Comparison of ENCODE assay signal across 10 cellular contexts in genomic region chr9:92146610-92147009, GRCh38. TPM values are rescaled to one million over a fixed set of nuclear protein-coding genes. Genes with fewer than 3 reads are reported as not detected.
DNase-seq lines count a peak whose midpoint lies in the region; ATAC-seq and TF ChIP-seq lines count a peak whose summit lies in the region.
"Had no signal": no experiment of that assay in that cellular context is flagged by ENCODE, and none has a peak within 500 bp of the region (broad histone marks: within the 10 kb centered on the region; RNA-seq: fewer than 3 reads in every experiment).

No MANE protein-coding gene starts in this region.

- no peak overlapping the region for H3K9ac ChIP-seq in rectal smooth muscle tissue (ENCODE audit: low read length)

- H3K27me3 Mint-ChIP-seq in activated T-cell treated with anti-CD3 and anti-CD28 coated beads, Interleukin-2, amount 50 U/mL, for 4 hours (ENCODE audit: low read depth), result peaks cover 41% of the 10 kb centered on the region
- peaks cover 42% of the 10 kb centered on the region for H3K27me3 Mint-ChIP-seq in activated naive CD8-positive, alpha-beta T cell treated with anti-CD3 and anti-CD28 coated beads, Interleukin-2, amount 50 U/mL, for 24 hours

- ATAC-seq in SK-N-SH treated with all-trans-retinoic acid at 6 μM for 48 hours, result peak; percentile 34; the same call in 2 of the 3 replicates
- ATAC-seq in foreskin keratinocyte, result no peak
- no peak for ATAC-seq in activated T-cell treated with anti-CD3 and anti-CD28 coated beads, Interleukin-2, amount 50 U/mL, for 4 hours
- no peak for ATAC-seq in activated naive CD8-positive, alpha-beta T cell treated with anti-CD3 and anti-CD28 coated beads, Interleukin-2, amount 50 U/mL, for 24 hours
- ATAC-seq in HG03457 (IDR thresholded peaks at IDR 0.05; ENCODE audit: unreplicated experiment), result no peak

- H3K4me1 Mint-ChIP-seq in activated T-cell treated with anti-CD3 and anti-CD28 coated beads, Interleukin-2, amount 50 U/mL, for 4 hours (ENCODE audit: low read depth), result peaks cover under 1% of the 10 kb centered on the region
- peaks cover under 1% of the 10 kb centered on the region for H3K4me1 Mint-ChIP-seq in activated naive CD8-positive, alpha-beta T cell treated with anti-CD3 and anti-CD28 coated beads, Interleukin-2, amount 50 U/mL, for 24 hours

- TF ChIP-seq CTCF in foreskin keratinocyte (conservative IDR thresholded peaks at IDR 0.05), result no peak

- H3K4me1 ChIP-seq in foreskin keratinocyte, result peaks cover 7% of the 10 kb centered on the region
- peaks cover 13% of the 10 kb centered on the region for H3K4me1 ChIP-seq in rectal smooth muscle tissue (ENCODE audit: control insufficient read depth, insufficient read depth, low read length)

- H3K36me3 ChIP-seq in rectal smooth muscle tissue (ENCODE audit: control insufficient read depth, insufficient read depth, low read length), result no peaks in the 10 kb centered on the region

- no peaks in the 10 kb centered on the region for H3K9me3 Mint-ChIP-seq in activated T-cell treated with anti-CD3 and anti-CD28 coated beads, Interleukin-2, amount 50 U/mL, for 4 hours
- no peaks in the 10 kb centered on the region for H3K9me3 Mint-ChIP-seq in activated naive CD8-positive, alpha-beta T cell treated with anti-CD3 and anti-CD28 coated beads, Interleukin-2, amount 50 U/mL, for 24 hours
- H3K9me3 Mint-ChIP-seq: activated naive CD8-positive, alpha-beta T cell treated with anti-CD3 and anti-CD28 coated beads for 36 hours had no signal

- H3K27ac Mint-ChIP-seq in activated naive CD8-positive, alpha-beta T cell treated with anti-CD3 and anti-CD28 coated beads, Interleukin-2, amount 50 U/mL, for 24 hours, result no peak overlapping the region
- H3K27ac Mint-ChIP-seq: activated naive CD8-positive, alpha-beta T cell treated with anti-CD3 and anti-CD28 coated beads for 36 hours had no signal

- no peaks in the 10 kb centered on the region for H3K36me3 Mint-ChIP-seq in activated T-cell treated with anti-CD3 and anti-CD28 coated beads, Interleukin-2, amount 50 U/mL, for 4 hours (ENCODE audit: insufficient read depth)
- H3K36me3 Mint-ChIP-seq in activated naive CD8-positive, alpha-beta T cell treated with anti-CD3 and anti-CD28 coated beads, Interleukin-2, amount 50 U/mL, for 24 hours (ENCODE audit: low read depth), result no peaks in the 10 kb centered on the region
- H3K36me3 Mint-ChIP-seq: activated naive CD8-positive, alpha-beta T cell treated with anti-CD3 and anti-CD28 coated beads for 36 hours had no signal

- H3K27ac ChIP-seq in foreskin keratinocyte, result peak overlapping the region; percentile 12
- H3K27ac ChIP-seq in rectal smooth muscle tissue (ENCODE audit: low read depth, low read length), result peak overlapping the region; percentile 22

- peaks cover 2% of the 10 kb centered on the region for H3K27me3 ChIP-seq in foreskin keratinocyte
- H3K27me3 ChIP-seq in rectal smooth muscle tissue (ENCODE audit: control insufficient read depth, insufficient read depth, low read length), result peaks cover 2% of the 10 kb centered on the region

- peak; percentile 19 for DNase-seq in GDM1 (lab: John Stamatoyannopoulos, UW)
- DNase-seq in foreskin keratinocyte, result no peak
- no peak for DNase-seq in GF-D8 (lab: John Stamatoyannopoulos, UW)
- DNase-seq in activated T-cell treated with anti-CD3 and anti-CD28 coated beads, Interleukin-2, amount 50 U/mL, for 4 hours, result no peak
- no peak for DNase-seq in activated naive CD8-positive, alpha-beta T cell treated with anti-CD3 and anti-CD28 coated beads, Interleukin-2, amount 50 U/mL, for 24 hours
- DNase-seq: activated naive CD8-positive, alpha-beta T cell treated with anti-CD3 and anti-CD28 coated beads for 36 hours; hypothalamus had no signal

- H3K4me3 Mint-ChIP-seq in activated T-cell treated with anti-CD3 and anti-CD28 coated beads, Interleukin-2, amount 50 U/mL, for 4 hours, result no peak overlapping the region
- no peak overlapping the region for H3K4me3 Mint-ChIP-seq in activated naive CD8-positive, alpha-beta T cell treated with anti-CD3 and anti-CD28 coated beads, Interleukin-2, amount 50 U/mL, for 24 hours

- H3K4me3 ChIP-seq in rectal smooth muscle tissue (ENCODE audit: low read length), result no peak overlapping the region

TF ChIP-seq in SK-N-SH treated with all-trans-retinoic acid at 6 μM for 48 hours, 23 proteins besides CTCF, POLR2A, EP300 and RAD21:
- TF ChIP-seq ZNF70 (CRISPR knock-in tag; IDR thresholded peaks at IDR 0.05) (no peak), GLIS3 (CRISPR knock-in tag; IDR thresholded peaks at IDR 0.05) (no peak)

RNA-seq across cellular contexts. Expression of gene SPTLC1, which starts 31.4 kb away (rescaled TPM):
- 76.0 and 82.5 TPM in 2 replicates for total RNA-seq in foreskin keratinocyte
- polyA plus RNA-seq in foreskin keratinocyte, result 30.2 and 36.6 TPM in 2 replicates
- 10 to 100 TPM; 50.5 to 63.1 (median 54.3) TPM for total RNA-seq in activated T-cell treated with anti-CD3 and anti-CD28 coated beads, Interleukin-2, amount 50 U/mL, for 4 hours
